19 cellular contexts compared by ENCODE assay signal in genomic region chr12:49546481-49546880, GRCh38. TPM values are rescaled to one million over a fixed set of nuclear protein-coding genes. Genes with fewer than 3 reads are reported as not detected.
DNase-seq lines count a peak whose midpoint lies in the region; ATAC-seq and TF ChIP-seq lines count a peak whose summit lies in the region.
"Had no signal": no experiment of that assay in that cellular context is flagged by ENCODE, and none has a peak within 500 bp of the region (broad histone marks: within the 10 kb centered on the region; RNA-seq: fewer than 3 reads in every experiment).

No MANE protein-coding gene starts in this region.

- no peak overlapping the region for H3K4me3 Mint-ChIP-seq in activated naive CD8-positive, alpha-beta T cell treated with anti-CD3 and anti-CD28 coated beads, Interleukin-2, amount 10 ng/mL, durations not matched to agents 7 days and 5 days
- H3K4me3 Mint-ChIP-seq in activated naive CD8-positive, alpha-beta T cell treated with anti-CD3 and anti-CD28 coated beads for 36 hours, result no peak overlapping the region
- H3K4me3 Mint-ChIP-seq: CD4-positive, alpha-beta T cell; IgD-negative memory B cell had no signal

- H3K36me3 ChIP-seq in SK-N-SH (replicated peaks in 1 of 2; ENCODE audit: control insufficient read depth in 1 of 2, insufficient read depth in 2 of 2, low read length in 1 of 2), result no peaks in the 10 kb centered on the region
- no peaks in the 10 kb centered on the region for H3K36me3 ChIP-seq in osteoblast (ENCODE audit: insufficient read depth, low read length)
- H3K36me3 ChIP-seq: HAP-1 had no signal

- no peak overlapping the region for H3K4me2 ChIP-seq in SK-N-SH
- H3K4me2 ChIP-seq in osteoblast (ENCODE audit: insufficient read depth, low read length), result no peak overlapping the region
- H3K4me2 ChIP-seq: A549 had no signal

- H3K79me2 ChIP-seq in SK-N-SH (ENCODE audit: insufficient read depth), result no peaks in the 10 kb centered on the region
- H3K79me2 ChIP-seq in osteoblast (ENCODE audit: insufficient read depth, low read length), result no peaks in the 10 kb centered on the region

- H3K9ac ChIP-seq in SK-N-SH, result no peak overlapping the region

- H3K36me3 Mint-ChIP-seq in activated naive CD8-positive, alpha-beta T cell treated with anti-CD3 and anti-CD28 coated beads, Interleukin-2, amount 10 ng/mL, durations not matched to agents 7 days and 5 days, result peaks cover 3% of the 10 kb centered on the region
- H3K36me3 Mint-ChIP-seq in activated naive CD8-positive, alpha-beta T cell treated with anti-CD3 and anti-CD28 coated beads for 36 hours, result no peaks in the 10 kb centered on the region
- H3K36me3 Mint-ChIP-seq: IgD-negative memory B cell had no signal

- H3F3A ChIP-seq in SK-N-SH (replicated peaks; ENCODE audit: insufficient read depth), result no peaks in the 10 kb centered on the region

- DNase-seq in SK-N-SH (peak; percentile 21), GM13976 (ENCODE audit: low spot score) (peak; percentile 18), osteoblast (ENCODE audit: insufficient read length, low spot score, missing footprints) (peak; percentile 71), COLO829 (ENCODE audit: low spot score) (no peak)
- DNase-seq in activated naive CD8-positive, alpha-beta T cell treated with anti-CD3 and anti-CD28 coated beads, Interleukin-2, amount 10 ng/mL, durations not matched to agents 7 days and 5 days, result peak; percentile 15
- DNase-seq in activated naive CD8-positive, alpha-beta T cell treated with anti-CD3 and anti-CD28 coated beads for 36 hours, result no peak
- DNase-seq: AML-193; CD4-positive, alpha-beta T cell; DMS79 treated with DMSO at 0.1 percent for 48 hours; GF-D8 had no signal

- WGBS in SK-N-SH (ENCODE audit: low lambda C conversion rate), result 92% methylated on average over 2 of the region's 3 CpGs

- H3K27me3 ChIP-seq in SK-N-SH (ENCODE audit: insufficient read depth), result no peaks in the 10 kb centered on the region
- peaks cover 49% of the 10 kb centered on the region for H3K27me3 ChIP-seq in osteoblast (ENCODE audit: insufficient read depth, low read length)

- POLR2A ChIA-PET in SK-N-SH (lab: Yijun Ruan, JAX), result no interaction called here
- POLR2A ChIA-PET in activated naive CD8-positive, alpha-beta T cell treated with anti-CD3 and anti-CD28 coated beads, Interleukin-2, amount 10 ng/mL, durations not matched to agents 7 days and 5 days (lab: Charles Lee), result no interaction called here

- no peaks in the 10 kb centered on the region for H3K9me2 ChIP-seq in SK-N-SH

- H3K4me1 ChIP-seq in SK-N-SH (ENCODE audit: control insufficient read depth in 1 of 2, insufficient read depth in 2 of 2, low read depth in 1 of 2, low read length in 1 of 2) (no peaks in the 10 kb centered on the region; a peak in 1 of 4 replicates), osteoblast (ENCODE audit: insufficient read depth, low read length) (peaks cover 5% of the 10 kb centered on the region)
- H3K4me1 ChIP-seq: A549, HAP-1 had no signal

- TF ChIP-seq RAD21 in SK-N-SH (IDR thresholded peaks at IDR 0.05; ENCODE audit: low read length), result no peak

- H3K9me3 ChIP-seq in SK-N-SH (no peaks in the 10 kb centered on the region), osteoblast (ENCODE audit: low read depth, low read length) (no peaks in the 10 kb centered on the region)
- H3K9me3 ChIP-seq: A549, HAP-1 had no signal

- H3K4me3 ChIP-seq in SK-N-SH (ENCODE audit: low read depth in 2 of 2, low read length in 1 of 2) (no peak overlapping the region), osteoblast (ENCODE audit: insufficient read depth, low read length) (no peak overlapping the region)
- H3K4me3 ChIP-seq: A549, GM12878, HAP-1 had no signal

- H3K27me3 Mint-ChIP-seq in activated naive CD8-positive, alpha-beta T cell treated with anti-CD3 and anti-CD28 coated beads, Interleukin-2, amount 10 ng/mL, durations not matched to agents 7 days and 5 days, result peaks cover 3% of the 10 kb centered on the region
- H3K27me3 Mint-ChIP-seq in activated naive CD8-positive, alpha-beta T cell treated with anti-CD3 and anti-CD28 coated beads for 36 hours, result peaks cover 4% of the 10 kb centered on the region

- no peak overlapping the region for H2AFZ ChIP-seq in SK-N-SH (ENCODE audit: low read depth)
- H2AFZ ChIP-seq in osteoblast (ENCODE audit: low read length), result no peak overlapping the region

- H3K27ac ChIP-seq in SK-N-SH (ENCODE audit: low read depth in 2 of 2, low read length in 1 of 2), result no peak overlapping the region
- no peak overlapping the region for H3K27ac ChIP-seq in osteoblast (ENCODE audit: low read depth, low read length)
- H3K27ac ChIP-seq: 22Rv1, A549, C4-2B had no signal

- no peak overlapping the region for H3K27ac Mint-ChIP-seq in activated naive CD8-positive, alpha-beta T cell treated with anti-CD3 and anti-CD28 coated beads, Interleukin-2, amount 10 ng/mL, durations not matched to agents 7 days and 5 days
- H3K27ac Mint-ChIP-seq in activated naive CD8-positive, alpha-beta T cell treated with anti-CD3 and anti-CD28 coated beads for 36 hours, result no peak overlapping the region
- H3K27ac Mint-ChIP-seq: CD4-positive, alpha-beta T cell had no signal

- H4K20me1 ChIP-seq in SK-N-SH (ENCODE audit: insufficient read depth) (no peaks in the 10 kb centered on the region), osteoblast (ENCODE audit: insufficient read depth, low read length) (no peaks in the 10 kb centered on the region)

- peaks cover 17% of the 10 kb centered on the region for H3K4me1 Mint-ChIP-seq in activated naive CD8-positive, alpha-beta T cell treated with anti-CD3 and anti-CD28 coated beads, Interleukin-2, amount 10 ng/mL, durations not matched to agents 7 days and 5 days
- H3K4me1 Mint-ChIP-seq in activated naive CD8-positive, alpha-beta T cell treated with anti-CD3 and anti-CD28 coated beads for 36 hours, result peaks cover 25% of the 10 kb centered on the region

- no peak for TF ChIP-seq EP300 in SK-N-SH (IDR thresholded peaks at IDR 0.05; ENCODE audit: borderline replicate concordance in 1 of 2, low read depth in 1 of 2, low read length in 1 of 2)

- TF ChIP-seq CTCF in SK-N-SH (IDR thresholded peaks at IDR 0.05) (no peak), GM13976 (IDR thresholded peaks at IDR 0.05; ENCODE audit: borderline replicate concordance, control extremely low read depth, extremely low read depth, insufficient read depth, missing control alignments) (no peak), osteoblast (IDR thresholded peaks at IDR 0.05; ENCODE audit: extremely low read depth, low read depth, low read length) (no peak)

- ATAC-seq in SK-N-SH treated with all-trans-retinoic acid at 6 μM for 48 hours (no peak), HG02571 (IDR thresholded peaks at IDR 0.05; ENCODE audit: unreplicated experiment) (no peak)
- ATAC-seq in activated naive CD8-positive, alpha-beta T cell treated with anti-CD3 and anti-CD28 coated beads, Interleukin-2, amount 10 ng/mL, durations not matched to agents 7 days and 5 days (ENCODE audit: low read depth), result no peak
- ATAC-seq: A549, GM12878, HepG2 had no signal

- in situ Hi-C loops in GM13976 (cut with MboI; ENCODE audit: low sequenced_read_pairs, unreplicated experiment), result no loop called here

- CTCF ChIA-PET in SK-N-SH (lab: Yijun Ruan, JAX), result interaction anchor here (1.4 to 1.7 kb wide), 3 partner anchors 11 to 34 kb away, joined by 3 to 6 read pairs (median 4); no protein-coding TSS in a partner anchor

- no peaks in the 10 kb centered on the region for H3K9me3 Mint-ChIP-seq in activated naive CD8-positive, alpha-beta T cell treated with anti-CD3 and anti-CD28 coated beads, Interleukin-2, amount 10 ng/mL, durations not matched to agents 7 days and 5 days
- no peaks in the 10 kb centered on the region for H3K9me3 Mint-ChIP-seq in activated naive CD8-positive, alpha-beta T cell treated with anti-CD3 and anti-CD28 coated beads for 36 hours
- H3K9me3 Mint-ChIP-seq: CD4-positive, alpha-beta T cell had no signal

TF ChIP-seq in SK-N-SH, 30 proteins besides CTCF, POLR2A, EP300 and RAD21 (continues in another document):
- no peak for TF ChIP-seq FOXM1 (IDR thresholded peaks at IDR 0.05; ENCODE audit: low read depth)

TF ChIP-seq in SK-N-SH treated with all-trans-retinoic acid at 6 μM for 48 hours, 23 proteins besides CTCF, POLR2A, EP300 and RAD21 (continues in another document):
- TF ChIP-seq CREB5 (CRISPR knock-in tag; IDR thresholded peaks at IDR 0.05; ENCODE audit: low read depth), result no peak
- no peak for TF ChIP-seq ZNF70 (CRISPR knock-in tag; IDR thresholded peaks at IDR 0.05)
- no peak for TF ChIP-seq ZC3H10 (CRISPR knock-in tag; IDR thresholded peaks at IDR 0.05)

RNA-seq across cellular contexts. Expression of gene KCNH3, which starts 7.7 kb away (rescaled TPM):
- polyA plus RNA-seq in SK-N-SH (2012; rRNA removed), result 3.2 and 3.7 TPM in 2 replicates
- polyA plus RNA-seq in SK-N-SH (2012; cell fraction: cytosol; rRNA removed), result 1.0 and 1.8 TPM in 2 replicates
- polyA plus RNA-seq in SK-N-SH (2012; cell fraction: nucleus; rRNA removed), result 14.3 and 17.0 TPM in 2 replicates
- 1 to 10 TPM; 5.4 to 5.8 TPM for total RNA-seq in activated naive CD8-positive, alpha-beta T cell treated with anti-CD3 and anti-CD28 coated beads, Interleukin-2, amount 10 ng/mL, durations not matched to agents 7 days and 5 days
- total RNA-seq in activated naive CD8-positive, alpha-beta T cell treated with anti-CD3 and anti-CD28 coated beads for 36 hours, result 10 to 100 TPM; 10.2 to 10.9 TPM
- not detected in 2 replicates for total RNA-seq in osteoblast

RNA-seq across cellular contexts. Expression of gene MCRS1, which starts 21.5 kb away (rescaled TPM):
- 103 and 107 TPM in 2 replicates for polyA plus RNA-seq in SK-N-SH (2012; rRNA removed)
- polyA plus RNA-seq in SK-N-SH (2012; cell fraction: cytosol; rRNA removed), result 50.0 and 75.2 TPM in 2 replicates
- 200 and 202 TPM in 2 replicates for polyA plus RNA-seq in SK-N-SH (2012; cell fraction: nucleus; rRNA removed)
- 10 to 100 TPM; 83.8 to 83.9 TPM for total RNA-seq in activated naive CD8-positive, alpha-beta T cell treated with anti-CD3 and anti-CD28 coated beads, Interleukin-2, amount 10 ng/mL, durations not matched to agents 7 days and 5 days
- 10 to 100 TPM; 73.6 to 78.2 TPM for total RNA-seq in activated naive CD8-positive, alpha-beta T cell treated with anti-CD3 and anti-CD28 coated beads for 36 hours
- total RNA-seq in osteoblast, result 51.0 and 56.5 TPM in 2 replicates

RNA-seq across cellular contexts. Expression of gene FAM186B, which starts 59.0 kb away (rescaled TPM):
- polyA plus RNA-seq in SK-N-SH (2012; rRNA removed), result 0.16 and 0.24 TPM in 2 replicates
- 0.09 and 0.18 TPM in 2 replicates for polyA plus RNA-seq in SK-N-SH (2012; cell fraction: cytosol; rRNA removed)
- 0.80 and 0.93 TPM in 2 replicates for polyA plus RNA-seq in SK-N-SH (2012; cell fraction: nucleus; rRNA removed)
- total RNA-seq in activated naive CD8-positive, alpha-beta T cell treated with anti-CD3 and anti-CD28 coated beads, Interleukin-2, amount 10 ng/mL, durations not matched to agents 7 days and 5 days, result under 1 TPM; 0.11 to 0.20 TPM
- total RNA-seq in activated naive CD8-positive, alpha-beta T cell treated with anti-CD3 and anti-CD28 coated beads for 36 hours, result under 1 TPM; 0.14 to 0.41 TPM
- total RNA-seq in osteoblast, result 0.59 and 0.72 TPM in 2 replicates

Comparison
In these comparisons a context has a peak if more than half of its experiments do, and no peak if none do; other contexts are left out.
1. DNase-seq: peak in SK-N-SH (single experiment), activated naive CD8-positive, alpha-beta T cell treated with anti-CD3 and anti-CD28 coated beads, Interleukin-2, amount 10 ng/mL, durations not matched to agents 7 days and 5 days (single experiment), GM13976 (single experiment) and osteoblast (single experiment); none in activated naive CD8-positive, alpha-beta T cell treated with anti-CD3 and anti-CD28 coated beads for 36 hours (single experiment) and COLO829 (single experiment).